ENCODE assay signal across 24 cellular contexts in genomic region chr2:191790737-191791136, GRCh38. TPM values are rescaled to one million over a fixed set of nuclear protein-coding genes. Genes with fewer than 3 reads are reported as not detected.
"Had no signal": no experiment of that assay in that cellular context is flagged by ENCODE, and none has a peak within 500 bp of the region (broad histone marks: within the 10 kb centered on the region; RNA-seq: fewer than 3 reads in every experiment).

No MANE protein-coding gene starts in this region.

- DNase-seq: activated CD4-positive, alpha-beta T cell treated with anti-CD3 and anti-CD28 coated beads, Interleukin-2, amount 10 ng/mL, durations not matched to agents 24 days and 14 days; activated CD4-positive, CD25-positive, alpha-beta regulatory T cell; activated CD8-positive, alpha-beta T cell treated with anti-CD3 and anti-CD28 coated beads for 36 hours; activated naive CD4-positive, alpha-beta T cell treated with Interleukin-2 at 50 U/mL for 16 hours; activated naive CD8-positive, alpha-beta T cell treated with anti-CD3 and anti-CD28 coated beads, Interleukin-2, amount 10 ng/mL, durations not matched to agents 7 days and 5 days; activated T-cell treated with anti-CD3 and anti-CD28 coated beads, Interleukin-2, amount 50 U/mL, for 1 hour; anterior cingulate cortex; effector CD8-positive, alpha-beta T cell; foreskin keratinocyte; hippocampal formation; islet precursor cell; left colon; lower lobe of right lung; natural killer cell; pancreas; stimulated activated CD8-positive, alpha-beta memory T cell treated with anti-CD3 and anti-CD28 coated beads, Interleukin-4, amount 100 ng/mL, for 48 hours; stimulated activated naive CD4-positive, alpha-beta T cell; thyroid gland had no signal

- H3K27ac ChIP-seq: breast epithelium, foreskin keratinocyte, lower lobe of right lung, neutrophil, pancreas, thyroid gland had no signal

- H3K27me3 ChIP-seq: breast epithelium, neutrophil, pancreas, thyroid gland had no signal

- H3K4me1 ChIP-seq: breast epithelium, foreskin keratinocyte, lower lobe of right lung, pancreas, thyroid gland had no signal

- H3K9me3 ChIP-seq: breast epithelium, lower lobe of right lung, neutrophil, pancreas, thyroid gland had no signal

- H3K4me3 ChIP-seq: breast epithelium, lower lobe of right lung, pancreas, thyroid gland had no signal

- ATAC-seq: activated CD8-positive, alpha-beta T cell treated with anti-CD3 and anti-CD28 coated beads for 36 hours; activated T-helper 17 cell treated with anti-CD3 and anti-CD28 coated beads, Interleukin-2, amount 50 U/mL, for 72 hours; esophagus mucosa; foreskin keratinocyte; left colon; natural killer cell; pancreas; sciatic nerve had no signal

- H3K36me3 ChIP-seq: breast epithelium, lower lobe of right lung, neutrophil, pancreas, thyroid gland had no signal

RNA-seq across cellular contexts. Expression of gene CAVIN2, which starts 56.2 kb away (rescaled TPM):
- total RNA-seq: activated CD4-positive, alpha-beta T cell treated with anti-CD3 and anti-CD28 coated beads, Interleukin-2, amount 10 ng/mL, durations not matched to agents 24 days and 14 days; activated CD8-positive, alpha-beta T cell treated with anti-CD3 and anti-CD28 coated beads for 36 hours; activated naive CD8-positive, alpha-beta T cell treated with anti-CD3 and anti-CD28 coated beads, Interleukin-2, amount 10 ng/mL, durations not matched to agents 7 days and 5 days; T-helper 2 cell treated with Interferon-gamma antibody and Interleukin-4, amounts not matched to agents 100 ng/mL and 5 ng/mL, for 36 hours had no signal
